In genomic region chr18:13086906-13087305, GRCh38 we compare ENCODE assay signal across 25 cellular contexts.
"Had no signal": no experiment of that assay in that cellular context is flagged by ENCODE, and none has a peak within 500 bp of the region (broad histone marks: within the 10 kb centered on the region; RNA-seq: fewer than 3 reads in every experiment).

No MANE protein-coding gene starts in this region.

- H3K36me3 ChIP-seq: neural progenitor cell, ovary, thyroid gland had no signal

- H3K4me1 ChIP-seq: neural progenitor cell, parathyroid adenoma, psoas muscle, right lobe of liver, sigmoid colon, stomach, thyroid gland, tibial nerve, upper lobe of left lung, vagina had no signal

- H3K27ac ChIP-seq: neural progenitor cell, ovary, parathyroid adenoma, psoas muscle, right lobe of liver, sigmoid colon, stomach, thoracic aorta, thyroid gland, tibial nerve, upper lobe of left lung, vagina had no signal

- DNase-seq: naive thymus-derived CD4-positive, alpha-beta T cell; natural killer cell; occipital lobe; ovary; posterior cingulate gyrus; psoas muscle; right lobe of liver; sigmoid colon; small intestine; stimulated activated CD4-positive, alpha-beta T cell treated with anti-CD3 and anti-CD28 coated beads, Interleukin-15, amount 100 ng/mL, for 24 hours; stimulated activated CD4-positive, alpha-beta T cell treated with anti-CD3 and anti-CD28 coated beads, Interleukin-2, amount 100 ng/mL, for 24 hours; stimulated activated CD4-positive, alpha-beta T cell treated with anti-CD3 and anti-CD28 coated beads, Interleukin-2, amount 100 ng/mL, for 48 hours; stimulated activated CD4-positive, alpha-beta T cell treated with anti-CD3 and anti-CD28 coated beads, Interleukin-4, amount 100 ng/mL, for 24 hours; stimulated activated naive B cell treated with anti-CD40 and anti-IgM and Interleukin-4, amounts not matched to agents 10 μg/mL and 1 μg/mL and 100 μg/mL, for 72 hours; stimulated activated naive CD4-positive, alpha-beta T cell treated with Interleukin-2 at 50 U/mL for 16 hours; stomach; thyroid gland; trophoblast cell; upper lobe of left lung had no signal

- H3K4me3 ChIP-seq: neural progenitor cell, ovary, psoas muscle, right lobe of liver, sigmoid colon, stomach, thoracic aorta, thyroid gland, tibial nerve, upper lobe of left lung, vagina had no signal

- H3K27me3 ChIP-seq: neural progenitor cell, ovary, right lobe of liver, sigmoid colon, stomach, thyroid gland, tibial nerve, upper lobe of left lung, vagina had no signal

- ATAC-seq: naive thymus-derived CD4-positive, alpha-beta T cell; natural killer cell; psoas muscle; right lobe of liver; stimulated activated effector memory CD8-positive, alpha-beta T cell treated with anti-CD3 and anti-CD28 coated beads, Interleukin-12 subunit alpha, Interleukin-12 subunit beta, amount 100 ng/mL, for 72 hours; stimulated activated naive B cell treated with anti-CD40 and anti-IgM and Interleukin-4, amounts not matched to agents 10 μg/mL and 1 μg/mL and 100 μg/mL, for 72 hours had no signal

- H3K9me3 ChIP-seq: ovary, psoas muscle, right lobe of liver, sigmoid colon, stomach, thoracic aorta, thyroid gland, upper lobe of left lung, vagina had no signal
